8 cellular contexts compared by ENCODE assay signal in the genomic region with DNA sequence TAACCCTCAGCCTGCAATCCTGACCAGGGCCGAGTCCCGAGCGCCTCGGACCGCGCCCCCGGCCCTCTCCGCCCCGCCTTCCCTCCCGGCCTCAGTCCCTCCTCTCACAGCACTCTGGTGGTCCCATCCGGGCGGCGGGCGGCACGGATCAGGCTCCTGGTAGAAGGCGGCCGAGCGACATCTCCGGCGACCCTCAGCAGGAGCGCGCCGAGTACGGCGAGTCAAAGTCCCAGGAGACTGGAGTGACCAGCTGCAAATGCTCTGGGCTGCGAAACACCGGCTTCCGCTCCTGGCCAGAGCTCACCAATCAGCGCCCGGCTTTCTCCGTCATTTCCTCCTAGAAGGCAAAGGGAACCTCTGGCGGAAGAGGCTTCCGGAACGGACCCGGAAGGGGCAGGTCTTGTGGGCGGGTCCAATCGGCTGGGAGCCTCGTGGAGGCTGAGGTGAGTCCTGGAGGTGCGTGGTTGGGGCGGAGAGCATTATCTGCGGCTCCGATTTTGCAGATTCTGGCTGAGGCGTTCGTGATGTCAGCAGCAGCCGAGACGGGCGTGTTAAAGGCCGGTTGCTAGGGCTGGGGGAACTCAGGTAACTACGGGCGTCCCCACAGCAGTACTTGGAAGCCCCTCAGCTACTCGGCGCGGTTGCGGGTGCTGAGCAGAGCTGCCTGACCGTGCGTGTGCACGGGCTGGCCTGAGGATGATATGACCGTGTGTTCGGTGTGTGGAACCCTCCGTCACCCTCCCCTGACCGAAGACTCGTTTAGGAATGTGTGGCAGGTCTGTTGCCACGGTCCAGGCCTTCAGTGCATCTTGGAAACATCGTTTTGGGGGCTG. TPM values are rescaled to one million over a fixed set of nuclear protein-coding genes. Genes with fewer than 3 reads are reported as not detected.
DNase-seq lines count a peak whose midpoint lies in the region; ATAC-seq and TF ChIP-seq lines count a peak whose summit lies in the region.

A gene with protein sequence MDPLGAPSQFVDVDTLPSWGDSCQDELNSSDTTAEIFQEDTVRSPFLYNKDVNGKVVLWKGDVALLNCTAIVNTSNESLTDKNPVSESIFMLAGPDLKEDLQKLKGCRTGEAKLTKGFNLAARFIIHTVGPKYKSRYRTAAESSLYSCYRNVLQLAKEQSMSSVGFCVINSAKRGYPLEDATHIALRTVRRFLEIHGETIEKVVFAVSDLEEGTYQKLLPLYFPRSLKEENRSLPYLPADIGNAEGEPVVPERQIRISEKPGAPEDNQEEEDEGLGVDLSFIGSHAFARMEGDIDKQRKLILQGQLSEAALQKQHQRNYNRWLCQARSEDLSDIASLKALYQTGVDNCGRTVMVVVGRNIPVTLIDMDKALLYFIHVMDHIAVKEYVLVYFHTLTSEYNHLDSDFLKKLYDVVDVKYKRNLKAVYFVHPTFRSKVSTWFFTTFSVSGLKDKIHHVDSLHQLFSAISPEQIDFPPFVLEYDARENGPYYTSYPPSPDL (minus strand): TSS at position 282 of the 833 bp plus-strand sequence. CDS start 9,264 bp downstream, outside the sequence.
A gene (plus strand): TSS at position 400 of the 833 bp plus-strand sequence. CDS start 3,581 bp downstream, outside the sequence.

- H3K4me1 ChIP-seq in BE2C (no peaks in the 10 kb centered on the region), colonic mucosa (peaks cover 19% of the 10 kb centered on the region)

- peak; percentile 91 for ATAC-seq in HG03460 (IDR thresholded peaks at IDR 0.05; ENCODE audit: unreplicated experiment)

- H3K36me3 ChIP-seq in BE2C (peaks cover 16% of the 10 kb centered on the region), colonic mucosa (no peaks in the 10 kb centered on the region)

- H3K27ac ChIP-seq in colonic mucosa = peak within 1 kb of the TSS; percentile 94

- no peaks in the 10 kb centered on the region for H3K9me3 ChIP-seq in BE2C
- no peaks in the 10 kb centered on the region for H3K9me3 ChIP-seq in colonic mucosa

- intact Hi-C loops in colonic mucosa (cut with DNase I) = no loop called here

- peak within 1 kb of the TSS; percentile 70 to 80 for H3K9ac ChIP-seq in colonic mucosa (ENCODE audit: low read depth in 2 of 2, low read length in 2 of 2)

- H3K27me3 ChIP-seq in BE2C (no peaks in the 10 kb centered on the region), colonic mucosa (no peaks in the 10 kb centered on the region)

- DNase-seq in BE2C = peak; percentile 98
- peak; percentile 64 for DNase-seq in GM19240 (ENCODE audit: insufficient read length, low spot score)
- peak; percentile 98 to 99 for DNase-seq in NCI-H526 (lab: John Stamatoyannopoulos, UW)
- DNase-seq in activated CD4-positive, alpha-beta T cell treated with anti-CD3 and anti-CD28 coated beads for 48 hours = peak; percentile 97
- DNase-seq in colonic mucosa = peak; percentile 99
- DNase-seq in kidney tubule cell (ENCODE audit: low spot score) = peak; percentile 98
- DNase-seq in stimulated activated CD4-positive, alpha-beta T cell treated with anti-CD3 and anti-CD28 coated beads, Interleukin-1b, Interleukin-23, amount 100 ng/mL, for 24 hours (ENCODE audit: low read depth in 4 of 4, low spot score in 1 of 4) = peak; percentile 85 to 92 (median 89)

- H3K4me3 ChIP-seq in BE2C (ENCODE audit: low read depth, low read length) (peak within 1 kb of the TSS; percentile 99), colonic mucosa (peak within 1 kb of the TSS; percentile 93)

- TF ChIP-seq CTCF in BE2C (IDR thresholded peaks at IDR 0.05; ENCODE audit: low read depth, low read length) (no peak), colonic mucosa (IDR thresholded peaks at IDR 0.05) (no peak)

RNA-seq across cellular contexts. Expression of the first gene that starts in this region (rescaled TPM):
- 7.6 TPM for polyA plus RNA-seq in BE2C (2012; ENCODE audit: insufficient read depth, insufficient read length, low read depth)
- 10 to 100 TPM; 21.5 to 31.9 TPM for total RNA-seq in colonic mucosa

RNA-seq across cellular contexts. Expression of the second gene that starts in this region (rescaled TPM):
- 53.8 TPM for polyA plus RNA-seq in BE2C (2012; ENCODE audit: insufficient read depth, insufficient read length, low read depth)
- total RNA-seq in colonic mucosa = 10 to 100 TPM in 1 of 2 donors, 1 to 10 TPM in 1; 9.2 to 20.4 TPM

Comparison
In these comparisons a context has a peak if more than half of its experiments do, and no peak if none do; other contexts are left out.
1. Peak in every context shown above with its lines: DNase-seq, ATAC-seq, H3K4me3 ChIP-seq and H3K27ac ChIP-seq.